In genomic region chr11:33732176-33732575, GRCh38 we compare ENCODE assay signal across 12 cellular contexts. TPM values are rescaled to one million over a fixed set of nuclear protein-coding genes. Genes with fewer than 3 reads are reported as not detected.
DNase-seq lines count a peak whose midpoint lies in the region; ATAC-seq and TF ChIP-seq lines count a peak whose summit lies in the region.
"Had no signal": no experiment of that assay in that cellular context is flagged by ENCODE, and none has a peak within 500 bp of the region (broad histone marks: within the 10 kb centered on the region; RNA-seq: fewer than 3 reads in every experiment).

No MANE protein-coding gene starts in this region.

- no peak overlapping the region for H3K4me3 Mint-ChIP-seq in activated naive CD4-positive, alpha-beta T cell treated with anti-CD3 and anti-CD28 coated beads, Interleukin-2, amount 10 ng/mL, durations not matched to agents 7 days and 5 days
- no peak overlapping the region for H3K4me3 Mint-ChIP-seq in activated CD4-positive, alpha-beta memory T cell treated with anti-CD3 and anti-CD28 coated beads for 36 hours

- peaks cover 36% of the 10 kb centered on the region for H3K4me1 ChIP-seq in PC-3 (ENCODE audit: insufficient read depth, low read length)
- peaks cover 3 to 60% (median 36%) of the 10 kb centered on the region in 5 donors for H3K4me1 ChIP-seq in subcutaneous abdominal adipose tissue (ENCODE audit: control insufficient read depth in 5 of 5, insufficient read depth in 5 of 5, low read length in 5 of 5)

- H3K9ac ChIP-seq in PC-3 (ENCODE audit: low read length) (no peak overlapping the region), subcutaneous abdominal adipose tissue (ENCODE audit: low read length in 5 of 5) (no peak overlapping the region)

- H3K27me3 ChIP-seq in PC-3 (ENCODE audit: low read length) (no peaks in the 10 kb centered on the region), subcutaneous abdominal adipose tissue (ENCODE audit: control insufficient read depth in 5 of 5, insufficient read depth in 4 of 5, low read length in 5 of 5) (no peaks in the 10 kb centered on the region)
- H3K27me3 ChIP-seq: dorsolateral prefrontal cortex, vagina had no signal

- peaks cover 90% of the 10 kb centered on the region for H3K79me2 ChIP-seq in PC-3 (ENCODE audit: low read length)

- H3K4me2 ChIP-seq in PC-3 (ENCODE audit: low read length) = peak overlapping the region; percentile 75

- peaks cover 10% of the 10 kb centered on the region for H3K27me3 Mint-ChIP-seq in activated naive CD4-positive, alpha-beta T cell treated with anti-CD3 and anti-CD28 coated beads, Interleukin-2, amount 10 ng/mL, durations not matched to agents 7 days and 5 days
- H3K27me3 Mint-ChIP-seq in activated CD4-positive, alpha-beta memory T cell treated with anti-CD3 and anti-CD28 coated beads for 36 hours = no peaks in the 10 kb centered on the region

- CTCF ChIA-PET in activated naive CD4-positive, alpha-beta T cell treated with anti-CD3 and anti-CD28 coated beads, Interleukin-2, amount 10 ng/mL, durations not matched to agents 7 days and 5 days (lab: Charles Lee) = no interaction called here
- CTCF ChIA-PET in PC-3 (lab: Charles Lee) = no interaction called here
- CTCF ChIA-PET in activated CD4-positive, alpha-beta memory T cell treated with anti-CD3 and anti-CD28 coated beads for 36 hours (lab: Charles Lee) = interaction anchor here (1.0 to 1.5 kb wide), 4 partner anchors 10 to 30 kb away, joined by 3 to 7 read pairs (median 4); no protein-coding TSS in a partner anchor

- H4K20me1 ChIP-seq in PC-3 (ENCODE audit: low read length) = peaks cover 58% of the 10 kb centered on the region

- no peak overlapping the region for H2AFZ ChIP-seq in PC-3 (ENCODE audit: low read length)

- H3K4me1 Mint-ChIP-seq in activated naive CD4-positive, alpha-beta T cell treated with anti-CD3 and anti-CD28 coated beads, Interleukin-2, amount 10 ng/mL, durations not matched to agents 7 days and 5 days = peaks cover 30% of the 10 kb centered on the region
- H3K4me1 Mint-ChIP-seq in activated CD4-positive, alpha-beta memory T cell treated with anti-CD3 and anti-CD28 coated beads for 36 hours (ENCODE audit: low read depth) = peaks cover 51% of the 10 kb centered on the region

- peaks cover 7 to 17% of the 10 kb centered on the region in 2 donors for H3K36me3 Mint-ChIP-seq in activated naive CD4-positive, alpha-beta T cell treated with anti-CD3 and anti-CD28 coated beads, Interleukin-2, amount 50 U/mL, for 72 hours
- H3K36me3 Mint-ChIP-seq in activated naive CD4-positive, alpha-beta T cell treated with anti-CD3 and anti-CD28 coated beads, Interleukin-2, amount 10 ng/mL, durations not matched to agents 7 days and 5 days = peaks cover 10% of the 10 kb centered on the region
- H3K36me3 Mint-ChIP-seq in activated CD4-positive, alpha-beta memory T cell treated with anti-CD3 and anti-CD28 coated beads for 36 hours = peaks cover 14% of the 10 kb centered on the region

- no TSS peak for BruUV-seq in PC-3 (replicated peaks; lab: Mats Ljungman, UMichigan)

- POLR2A ChIA-PET in PC-3 (lab: Charles Lee; ENCODE audit: unreplicated experiment) = no interaction called here
- POLR2A ChIA-PET in activated CD4-positive, alpha-beta memory T cell treated with anti-CD3 and anti-CD28 coated beads for 36 hours (lab: Charles Lee) = interaction anchor here (1.0 to 1.6 kb wide), 3 partner anchors 10 to 31 kb away, joined by 3 to 5 read pairs (median 4); no protein-coding TSS in a partner anchor

- no peaks in the 10 kb centered on the region for H3F3A ChIP-seq in PC-3 (ENCODE audit: low read length, unreplicated experiment)

- no peaks in the 10 kb centered on the region for H3K9me3 ChIP-seq in PC-3 (ENCODE audit: low read length)
- no peaks in the 10 kb centered on the region for H3K9me3 ChIP-seq in subcutaneous abdominal adipose tissue (ENCODE audit: control insufficient read depth in 5 of 5, low read length in 5 of 5)
- H3K9me3 ChIP-seq: vagina had no signal

- peak overlapping the region; percentile 22 to 66 for H3K27ac Mint-ChIP-seq in activated naive CD4-positive, alpha-beta T cell treated with anti-CD3 and anti-CD28 coated beads, Interleukin-2, amount 50 U/mL, for 72 hours
- H3K27ac Mint-ChIP-seq in activated naive CD4-positive, alpha-beta T cell treated with anti-CD3 and anti-CD28 coated beads, Interleukin-2, amount 10 ng/mL, durations not matched to agents 7 days and 5 days = no peak overlapping the region
- H3K27ac Mint-ChIP-seq in activated CD4-positive, alpha-beta memory T cell treated with anti-CD3 and anti-CD28 coated beads for 36 hours = no peak overlapping the region

- H3K27ac ChIP-seq in PC-3 (ENCODE audit: low read length) = no peak overlapping the region
- H3K27ac ChIP-seq in epithelial cell of prostate = peak overlapping the region; percentile 93
- peak overlapping the region; percentile 47 for H3K27ac ChIP-seq in subcutaneous abdominal adipose tissue (ENCODE audit: low read depth, low read length)

- no peaks in the 10 kb centered on the region for H3K9me2 ChIP-seq in PC-3 (replicated peaks; ENCODE audit: low read length)

- no peaks in the 10 kb centered on the region for H3K9me3 Mint-ChIP-seq in activated naive CD4-positive, alpha-beta T cell treated with anti-CD3 and anti-CD28 coated beads, Interleukin-2, amount 50 U/mL, for 72 hours
- H3K9me3 Mint-ChIP-seq in activated naive CD4-positive, alpha-beta T cell treated with anti-CD3 and anti-CD28 coated beads, Interleukin-2, amount 10 ng/mL, durations not matched to agents 7 days and 5 days = no peaks in the 10 kb centered on the region
- H3K9me3 Mint-ChIP-seq in activated CD4-positive, alpha-beta memory T cell treated with anti-CD3 and anti-CD28 coated beads for 36 hours = no peaks in the 10 kb centered on the region
- H3K9me3 Mint-ChIP-seq: naive thymus-derived CD4-positive, alpha-beta T cell had no signal

- no peak for TF ChIP-seq CTCF in PC-3 (conservative IDR thresholded peaks at IDR 0.05; ENCODE audit: low read depth, low read length)

- no peak for DNase-seq in activated naive CD4-positive, alpha-beta T cell treated with anti-CD3 and anti-CD28 coated beads, Interleukin-2, amount 50 U/mL, for 72 hours (ENCODE audit: low spot score in 2 of 2)
- DNase-seq in activated naive CD4-positive, alpha-beta T cell treated with anti-CD3 and anti-CD28 coated beads, Interleukin-2, amount 10 ng/mL, durations not matched to agents 7 days and 5 days = no peak
- no peak for DNase-seq in PC-3
- DNase-seq in epithelial cell of prostate (ENCODE audit: low read depth, low spot score) = no peak
- DNase-seq in stimulated activated naive CD4-positive, alpha-beta T cell (lab: John Stamatoyannopoulos, UW) = no peak
- DNase-seq in activated CD4-positive, alpha-beta memory T cell treated with anti-CD3 and anti-CD28 coated beads for 36 hours = no peak
- DNase-seq: dorsolateral prefrontal cortex, NCI-H226 had no signal

- intact Hi-C loops in PC-3 (cut with micrococcal nuclease) = no loop called here
- intact Hi-C loops in activated CD4-positive, alpha-beta memory T cell treated with anti-CD3 and anti-CD28 coated beads for 36 hours (cut with micrococcal nuclease) = loop anchor here (1.0 to 10.0 kb wide), 3 partner anchors 10 to 567 kb away; partner anchors contain the start of genes CSTF3 and HIPK3

- peak; percentile 2 to 15 for ATAC-seq in activated naive CD4-positive, alpha-beta T cell treated with anti-CD3 and anti-CD28 coated beads, Interleukin-2, amount 50 U/mL, for 72 hours
- no peak for ATAC-seq in PC-3
- ATAC-seq in HG02870 (IDR thresholded peaks at IDR 0.05; ENCODE audit: unreplicated experiment) = no peak
- ATAC-seq: naive thymus-derived CD4-positive, alpha-beta T cell had no signal

- H3K4me3 ChIP-seq in PC-3 (ENCODE audit: low read length) (peak overlapping the region; percentile 27; the same call in 1 of the 2 replicates), subcutaneous abdominal adipose tissue (ENCODE audit: low read depth in 1 of 5, low read length in 5 of 5) (peak overlapping the region in 2 of 5 donors; percentile 21 to 40)

- H3K36me3 ChIP-seq in PC-3 (ENCODE audit: low read depth, low read length) (peaks cover 49% of the 10 kb centered on the region), subcutaneous abdominal adipose tissue (ENCODE audit: control insufficient read depth in 5 of 5, insufficient read depth in 5 of 5, low read length in 5 of 5) (peaks cover 2 to 11% (median 4%) of the 10 kb centered on the region in 5 donors)
- H3K36me3 ChIP-seq: vagina had no signal

RNA-seq across cellular contexts. Expression of gene CD59, which starts 4.0 kb away (rescaled TPM):
- 10 to 100 TPM; 41.9 to 61.7 TPM for total RNA-seq in activated naive CD4-positive, alpha-beta T cell treated with anti-CD3 and anti-CD28 coated beads, Interleukin-2, amount 50 U/mL, for 72 hours
- 134 and 170 TPM in 2 replicates for total RNA-seq in PC-3 (2014; rRNA removed)
- 10 to 100 TPM; 79.4 TPM for total RNA-seq in activated CD4-positive, alpha-beta memory T cell treated with anti-CD3 and anti-CD28 coated beads for 36 hours

RNA-seq across cellular contexts. Expression of gene C11orf91, which starts 31.6 kb away (rescaled TPM):
- total RNA-seq in activated naive CD4-positive, alpha-beta T cell treated with anti-CD3 and anti-CD28 coated beads, Interleukin-2, amount 50 U/mL, for 72 hours = not detected
- 1.0 TPM in 1 of 2 replicates, not detected in the other for total RNA-seq in PC-3 (2014; rRNA removed)
- not detected for total RNA-seq in activated CD4-positive, alpha-beta memory T cell treated with anti-CD3 and anti-CD28 coated beads for 36 hours
- total RNA-seq: naive thymus-derived CD4-positive, alpha-beta T cell; vagina had no signal

RNA-seq across cellular contexts. Expression of gene FBXO3, which starts 42.1 kb away (rescaled TPM):
- 10 to 100 TPM; 13.3 to 18.4 TPM for total RNA-seq in activated naive CD4-positive, alpha-beta T cell treated with anti-CD3 and anti-CD28 coated beads, Interleukin-2, amount 50 U/mL, for 72 hours
- 20.2 and 22.5 TPM in 2 replicates for total RNA-seq in PC-3 (2014; rRNA removed)
- total RNA-seq in activated CD4-positive, alpha-beta memory T cell treated with anti-CD3 and anti-CD28 coated beads for 36 hours = 10 to 100 TPM; 16.5 to 17.7 TPM

Comparison
In these comparisons a context has a peak if more than half of its experiments do, and no peak if none do; other contexts are left out.
1. H3K27ac Mint-ChIP-seq: peak in activated naive CD4-positive, alpha-beta T cell treated with anti-CD3 and anti-CD28 coated beads, Interleukin-2, amount 50 U/mL, for 72 hours (2 of 2); none in activated naive CD4-positive, alpha-beta T cell treated with anti-CD3 and anti-CD28 coated beads, Interleukin-2, amount 10 ng/mL, durations not matched to agents 7 days and 5 days (single experiment) and activated CD4-positive, alpha-beta memory T cell treated with anti-CD3 and anti-CD28 coated beads for 36 hours (single experiment).
2. ATAC-seq: peak in activated naive CD4-positive, alpha-beta T cell treated with anti-CD3 and anti-CD28 coated beads, Interleukin-2, amount 50 U/mL, for 72 hours (2 of 2); none in PC-3 (single experiment) and HG02870 (single experiment).